23 cellular contexts compared by ENCODE assay signal in the genomic region with DNA sequence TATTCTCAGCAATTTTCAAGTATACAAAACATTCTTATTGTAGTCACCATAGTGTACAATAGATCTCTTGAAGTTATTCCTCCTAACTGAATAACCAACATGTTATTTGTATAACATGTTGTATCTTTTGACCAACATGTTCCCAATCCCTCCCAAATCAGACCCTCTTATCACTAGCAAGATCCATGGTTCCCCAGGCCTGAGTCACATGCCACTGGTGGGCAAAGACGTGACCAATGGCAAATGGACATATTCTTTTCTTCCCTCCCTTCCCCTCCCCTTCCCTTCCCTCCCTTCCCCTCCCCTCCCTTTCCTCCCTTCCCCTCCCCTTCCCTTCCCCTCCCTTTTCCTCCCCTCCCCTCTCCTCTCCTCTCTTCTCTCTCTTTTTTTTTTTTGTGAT. TPM values are rescaled to one million over a fixed set of nuclear protein-coding genes. Genes with fewer than 3 reads are reported as not detected.
DNase-seq lines count a peak whose midpoint lies in the region; ATAC-seq, FAIRE-seq and TF ChIP-seq lines count a peak whose summit lies in the region.
"Had no signal": no experiment of that assay in that cellular context is flagged by ENCODE, and none has a peak within 500 bp of the region (broad histone marks: within the 10 kb centered on the region; RNA-seq: fewer than 3 reads in every experiment).

No MANE protein-coding gene starts in this region.

- no peaks in the 10 kb centered on the region for H3K36me3 ChIP-seq in HepG2 (replicated peaks in 1 of 2; ENCODE audit: control insufficient read depth in 1 of 2, insufficient read depth in 2 of 2, low read length in 2 of 2)
- H3K36me3 ChIP-seq in right lobe of liver, result no peaks in the 10 kb centered on the region
- H3K36me3 ChIP-seq in breast epithelium, result no peaks in the 10 kb centered on the region
- no peaks in the 10 kb centered on the region for H3K36me3 ChIP-seq in vagina
- H3K36me3 ChIP-seq: left ventricle myocardium inferior, thyroid gland had no signal

- WGBS in HepG2 (ENCODE audit: low lambda C conversion rate), result 96% methylated on average over 1 of the region's 1 CpG
- 83% methylated on average over 1 of the region's 1 CpG for WGBS in right lobe of liver (ENCODE audit: insufficient coverage, low coverage, low lambda C conversion rate, missing lambda C conversion rate)

- CTCF ChIA-PET in HepG2 (lab: Yijun Ruan, JAX; ENCODE audit: low intra/inter-chr PET ratio, low total read pairs), result no interaction called here

- H4K20me1 ChIP-seq in HepG2 (ENCODE audit: insufficient read depth, low read length), result no peaks in the 10 kb centered on the region

- no peaks in the 10 kb centered on the region for H3K27me3 Mint-ChIP-seq in mesothelial cell of epicardium (ENCODE audit: low read depth)
- H3K27me3 Mint-ChIP-seq in immature natural killer cell (ENCODE audit: low read depth in 3 of 3), result peaks cover 8 to 11% (median 10%) of the 10 kb centered on the region in 3 donors
- H3K27me3 Mint-ChIP-seq in activated naive CD8-positive, alpha-beta T cell treated with anti-CD3 and anti-CD28 coated beads for 36 hours, result peaks cover 7% of the 10 kb centered on the region

- no peak overlapping the region for H3K4me3 ChIP-seq in HepG2 (replicated peaks in 1 of 3; ENCODE audit: insufficient read depth in 1 of 3, low read depth in 2 of 3, low read length in 3 of 3)
- H3K4me3 ChIP-seq in right lobe of liver, result no peak overlapping the region
- H3K4me3 ChIP-seq in breast epithelium, result no peak overlapping the region
- no peak overlapping the region for H3K4me3 ChIP-seq in vagina
- H3K4me3 ChIP-seq: left ventricle myocardium inferior, psoas muscle, thyroid gland had no signal

- H3K27ac Mint-ChIP-seq in mesothelial cell of epicardium (peak overlapping the region; percentile 52), immature natural killer cell (no peak overlapping the region)
- H3K27ac Mint-ChIP-seq in activated naive CD8-positive, alpha-beta T cell treated with anti-CD3 and anti-CD28 coated beads for 36 hours, result no peak overlapping the region
- H3K27ac Mint-ChIP-seq: activated CD8-positive, alpha-beta memory T cell treated with anti-CD3 and anti-CD28 coated beads, Interleukin-2, amount 10 ng/mL, durations not matched to agents 7 days and 5 days; stimulated activated effector memory CD8-positive, alpha-beta T cell treated with anti-CD3 and anti-CD28 coated beads, Interleukin-12 subunit alpha, Interleukin-12 subunit beta, amount 100 ng/mL, for 72 hours had no signal

- in situ Hi-C loops in HepG2 (cut with HindIII; ENCODE audit: extremely low pct_ligation_motif_present, low pct_unique_long_range_greater_than_20kb), result no loop called here

- ATAC-seq in HepG2 (no peak), right lobe of liver (no peak)
- ATAC-seq: activated CD8-positive, alpha-beta memory T cell treated with anti-CD3 and anti-CD28 coated beads, Interleukin-2, amount 10 ng/mL, durations not matched to agents 7 days and 5 days; psoas muscle; stimulated activated effector memory CD8-positive, alpha-beta T cell treated with anti-CD3 and anti-CD28 coated beads, Interleukin-12 subunit alpha, Interleukin-12 subunit beta, amount 100 ng/mL, for 72 hours had no signal

- no peak overlapping the region for H3K27ac ChIP-seq in HepG2 (ENCODE audit: extremely low read length, insufficient read depth, low read length)
- no peak overlapping the region for H3K27ac ChIP-seq in right lobe of liver
- peak overlapping the region; percentile 74 for H3K27ac ChIP-seq in breast epithelium
- H3K27ac ChIP-seq in vagina, result peak overlapping the region; percentile 80
- H3K27ac ChIP-seq: left ventricle myocardium inferior had no signal

- no peaks in the 10 kb centered on the region for H3K36me3 Mint-ChIP-seq in mesothelial cell of epicardium
- H3K36me3 Mint-ChIP-seq in immature natural killer cell, result no peaks in the 10 kb centered on the region
- H3K36me3 Mint-ChIP-seq in activated naive CD8-positive, alpha-beta T cell treated with anti-CD3 and anti-CD28 coated beads for 36 hours, result no peaks in the 10 kb centered on the region
- H3K36me3 Mint-ChIP-seq: activated CD8-positive, alpha-beta memory T cell treated with anti-CD3 and anti-CD28 coated beads, Interleukin-2, amount 10 ng/mL, durations not matched to agents 7 days and 5 days; naive B cell; stimulated activated effector memory CD8-positive, alpha-beta T cell treated with anti-CD3 and anti-CD28 coated beads, Interleukin-12 subunit alpha, Interleukin-12 subunit beta, amount 100 ng/mL, for 72 hours had no signal

- H3K4me1 Mint-ChIP-seq in mesothelial cell of epicardium, result peaks cover 68% of the 10 kb centered on the region
- no peaks in the 10 kb centered on the region for H3K4me1 Mint-ChIP-seq in immature natural killer cell
- no peaks in the 10 kb centered on the region for H3K4me1 Mint-ChIP-seq in activated naive CD8-positive, alpha-beta T cell treated with anti-CD3 and anti-CD28 coated beads for 36 hours
- H3K4me1 Mint-ChIP-seq: activated CD8-positive, alpha-beta memory T cell treated with anti-CD3 and anti-CD28 coated beads, Interleukin-2, amount 10 ng/mL, durations not matched to agents 7 days and 5 days; naive B cell; stimulated activated effector memory CD8-positive, alpha-beta T cell treated with anti-CD3 and anti-CD28 coated beads, Interleukin-12 subunit alpha, Interleukin-12 subunit beta, amount 100 ng/mL, for 72 hours had no signal

- no peaks in the 10 kb centered on the region for H3K79me2 ChIP-seq in HepG2 (ENCODE audit: insufficient read depth, low read length)

- H3K9me3 ChIP-seq in HepG2 (ENCODE audit: low read length) (no peaks in the 10 kb centered on the region), right lobe of liver (no peaks in the 10 kb centered on the region), breast epithelium (no peaks in the 10 kb centered on the region), vagina (no peaks in the 10 kb centered on the region)
- H3K9me3 ChIP-seq: left ventricle myocardium inferior, psoas muscle, thyroid gland had no signal

- H3K9me3 Mint-ChIP-seq in mesothelial cell of epicardium (no peaks in the 10 kb centered on the region), immature natural killer cell (no peaks in the 10 kb centered on the region)
- no peaks in the 10 kb centered on the region for H3K9me3 Mint-ChIP-seq in activated naive CD8-positive, alpha-beta T cell treated with anti-CD3 and anti-CD28 coated beads for 36 hours
- H3K9me3 Mint-ChIP-seq: naive B cell; stimulated activated effector memory CD8-positive, alpha-beta T cell treated with anti-CD3 and anti-CD28 coated beads, Interleukin-12 subunit alpha, Interleukin-12 subunit beta, amount 100 ng/mL, for 72 hours had no signal

- H3K4me1 ChIP-seq in HepG2 (ENCODE audit: insufficient read depth, low read length) (peaks cover 89% of the 10 kb centered on the region), right lobe of liver (peaks cover 0 to 12% (median 0%) of the 10 kb centered on the region in 4 donors), breast epithelium (peaks cover 5 to 31% of the 10 kb centered on the region in 2 donors), vagina (peaks cover 67% of the 10 kb centered on the region)

- H3K4me3 Mint-ChIP-seq in mesothelial cell of epicardium (no peak overlapping the region), immature natural killer cell (no peak overlapping the region)
- H3K4me3 Mint-ChIP-seq in activated naive CD8-positive, alpha-beta T cell treated with anti-CD3 and anti-CD28 coated beads for 36 hours, result no peak overlapping the region
- H3K4me3 Mint-ChIP-seq: activated CD8-positive, alpha-beta memory T cell treated with anti-CD3 and anti-CD28 coated beads, Interleukin-2, amount 10 ng/mL, durations not matched to agents 7 days and 5 days; naive B cell; stimulated activated effector memory CD8-positive, alpha-beta T cell treated with anti-CD3 and anti-CD28 coated beads, Interleukin-12 subunit alpha, Interleukin-12 subunit beta, amount 100 ng/mL, for 72 hours had no signal

- H2AFZ ChIP-seq in HepG2 (ENCODE audit: low read length), result no peak overlapping the region

- H3K27me3 ChIP-seq in HepG2 (ENCODE audit: control insufficient read depth in 1 of 2, insufficient read depth in 2 of 2, low read length in 2 of 2) (no peaks in the 10 kb centered on the region), right lobe of liver (no peaks in the 10 kb centered on the region), breast epithelium (no peaks in the 10 kb centered on the region), vagina (no peaks in the 10 kb centered on the region)
- H3K27me3 ChIP-seq: thyroid gland had no signal

- TF ChIP-seq RAD21 in HepG2 (CRISPR knock-in tag; IDR thresholded peaks at IDR 0.05), result no peak

- no TSS peak for BruUV-seq in HepG2 (replicated peaks; lab: Mats Ljungman, UMichigan)

- POLR2A ChIA-PET in HepG2 (lab: Yijun Ruan, JAX), result no interaction called here

- H3K9ac ChIP-seq in HepG2 (ENCODE audit: insufficient read depth, low read depth, low read length), result no peak overlapping the region

- TF ChIP-seq POLR2A in HepG2 (IDR thresholded peaks at IDR 0.05; ENCODE audit: insufficient read depth in 1 of 2, low read depth in 2 of 2, low read length in 2 of 2), result no peak
- no peak for TF ChIP-seq POLR2A in right lobe of liver (IDR thresholded peaks at IDR 0.05)
- no peak for TF ChIP-seq POLR2A in breast epithelium (IDR thresholded peaks at IDR 0.05)
- TF ChIP-seq POLR2A in vagina (IDR thresholded peaks at IDR 0.05), result no peak
- no peak for TF ChIP-seq POLR2A in GM12892 (IDR thresholded peaks at IDR 0.05; ENCODE audit: low read depth, low read length)

- FAIRE-seq in HepG2 (lab: Jason Lieb, UNC), result no peak
- no peak for FAIRE-seq in GM12892 (lab: Jason Lieb, UNC)

- no peak for DNase-seq in HepG2 (ENCODE audit: low spot score)
- DNase-seq in right lobe of liver, result no peak
- no peak for DNase-seq in breast epithelium (ENCODE audit: low spot score in 2 of 2)
- no peak for DNase-seq in mesothelial cell of epicardium (ENCODE audit: low spot score in 2 of 2, unreplicated experiment in 2 of 2)
- DNase-seq in vagina (ENCODE audit: extremely low spot score in 2 of 2), result no peak
- no peak for DNase-seq in immature natural killer cell
- no peak for DNase-seq in activated naive CD8-positive, alpha-beta T cell treated with anti-CD3 and anti-CD28 coated beads for 36 hours
- no peak for DNase-seq in GM12892 (ENCODE audit: insufficient read length)
- DNase-seq: 8988T; activated CD4-positive, alpha-beta T cell treated with anti-CD3 and anti-CD28 coated beads for 1 hour; activated CD8-positive, alpha-beta memory T cell treated with anti-CD3 and anti-CD28 coated beads, Interleukin-2, amount 10 ng/mL, durations not matched to agents 7 days and 5 days; activated effector memory CD4-positive, alpha-beta T cell treated with Interleukin-2 at 50 U/mL for 16 hours; DMS53; left ventricle myocardium inferior; naive B cell; NCI-H187 treated with DMSO at 0.1 percent for 48 hours; NCI-H446; NK-92 treated with Interleukin-12 subunit alpha and Interleukin-12 subunit beta, amount 100 ng/mL, for 24 hours; SHP77; thyroid gland had no signal

- TF ChIP-seq CTCF in HepG2 (CRISPR knock-in tag; IDR thresholded peaks at IDR 0.05), result no peak
- no peak for TF ChIP-seq CTCF in right lobe of liver (IDR thresholded peaks at IDR 0.05)
- no peak for TF ChIP-seq CTCF in breast epithelium (IDR thresholded peaks at IDR 0.05)
- TF ChIP-seq CTCF in mesothelial cell of epicardium (IDR thresholded peaks at IDR 0.05; ENCODE audit: unreplicated experiment), result no peak
- TF ChIP-seq CTCF in vagina (IDR thresholded peaks at IDR 0.05), result no peak

- H3K4me2 ChIP-seq in HepG2 (ENCODE audit: low read depth, low read length), result no peak overlapping the region

- intact Hi-C loops in HepG2 (cut with micrococcal nuclease; ENCODE audit: unreplicated experiment) (no loop called here), right lobe of liver (cut with DNase I) (no loop called here), breast epithelium (cut with DNase I; ENCODE audit: low total_unique reads) (loop anchor here (2.0 kb wide), 1 partner anchor 76 kb away; no protein-coding TSS in a partner anchor), vagina (cut with DNase I) (no loop called here)

- TF ChIP-seq EP300 in HepG2 (IDR thresholded peaks at IDR 0.05; ENCODE audit: low read depth in 2 of 2, low read length in 2 of 2), result no peak
- TF ChIP-seq EP300 in HepG2 (CRISPR knock-in tag; IDR thresholded peaks at IDR 0.05; ENCODE audit: borderline replicate concordance), result no peak

RNA-seq across cellular contexts. Expression of a gene that starts 45.4 kb away (rescaled TPM):
- total RNA-seq in HepG2 (2016; rRNA removed; fragmentation: Illumina TruSeq; extraction: Trizol) (11.5 and 17.3 TPM in 2 replicates), right lobe of liver (10 to 100 TPM; 18.0 to 33.3 (median 21.8) TPM), breast epithelium (100 to 1,000 TPM in 1 of 3 donors, 10 to 100 TPM in 2; 78.3 to 281 (median 83.2) TPM), mesothelial cell of epicardium (281 to 297 TPM (median 296 TPM) in 3 replicates), vagina (60.6 TPM)
- 1.3 and 1.8 TPM in 2 replicates for total RNA-seq in HepG2 (2016; cell fraction: cytosol; rRNA removed; fragmentation: Illumina TruSeq; extraction: Trizol; ENCODE audit: low read depth)
- 10.0 and 18.3 TPM in 2 replicates for total RNA-seq in HepG2 (2016; cell fraction: insoluble cytoplasmic fraction; rRNA removed; fragmentation: Illumina TruSeq; extraction: Trizol)
- total RNA-seq in HepG2 (2016; cell fraction: membrane; rRNA removed; fragmentation: Illumina TruSeq; extraction: Trizol), result 5.3 and 5.6 TPM in 2 replicates
- 25.6 and 30.4 TPM in 2 replicates for total RNA-seq in HepG2 (2016; cell fraction: nucleus; rRNA removed; fragmentation: Illumina TruSeq; extraction: Trizol)
- polyA plus RNA-seq in HepG2 (2011; rRNA removed) (14.0 and 18.5 TPM in 2 replicates), immature natural killer cell (not detected)
- polyA plus RNA-seq in HepG2 (2011; cell fraction: cytosol; rRNA removed), result 7.7 and 10.7 TPM in 2 replicates
- 39.3 and 76.1 TPM in 2 replicates for polyA plus RNA-seq in HepG2 (2011; cell fraction: nucleus; rRNA removed)
- 5.4 and 7.4 TPM in 2 replicates for polyA plus RNA-seq in HepG2 (2012)
- polyA plus RNA-seq in HepG2 (2016; cell fraction: cytosol; fragmentation: Illumina TruSeq; extraction: Trizol; ENCODE audit: low read depth), result 0.38 and 0.55 TPM in 2 replicates
- 8.6 and 12.7 TPM in 2 replicates for polyA plus RNA-seq in HepG2 (2016; cell fraction: insoluble cytoplasmic fraction; fragmentation: Illumina TruSeq; extraction: Trizol; ENCODE audit: low read depth)
- polyA plus RNA-seq in HepG2 (2016; cell fraction: membrane; fragmentation: Illumina TruSeq; extraction: Trizol; ENCODE audit: low read depth), result 1.5 and 1.7 TPM in 2 replicates
- polyA plus RNA-seq in HepG2 (2016; cell fraction: nucleus; fragmentation: Illumina TruSeq; extraction: Trizol; ENCODE audit: insufficient read depth, low read depth), result 19.3 and 21.2 TPM in 2 replicates
- polyA minus RNA-seq in HepG2 (2011; rRNA and poly(A)+ RNA removed; ENCODE audit: low replicate concordance), result 47.5 and 50.2 TPM in 2 replicates
- 12.3 and 13.8 TPM in 2 replicates for polyA minus RNA-seq in HepG2 (2011; cell fraction: cytosol; rRNA and poly(A)+ RNA removed)
- 44.1 and 53.9 TPM in 2 replicates for polyA minus RNA-seq in HepG2 (2011; cell fraction: nucleus; rRNA and poly(A)+ RNA removed)
- not detected for total RNA-seq in activated naive CD8-positive, alpha-beta T cell treated with anti-CD3 and anti-CD28 coated beads for 36 hours
- 0.15 TPM for polyA plus RNA-seq in GM12892 (2012; ENCODE audit: missing spikeins)
- total RNA-seq: activated CD8-positive, alpha-beta memory T cell treated with anti-CD3 and anti-CD28 coated beads, Interleukin-2, amount 10 ng/mL, durations not matched to agents 7 days and 5 days; T-helper 2 cell treated with Interferon-gamma antibody and Interleukin-4, amounts not matched to agents 100 ng/mL and 5 ng/mL, for 36 hours had no signal

Comparison
In these comparisons a context has a peak if more than half of its experiments do, and no peak if none do; other contexts are left out.
1. H3K27ac ChIP-seq: peak in breast epithelium (2 of 2) and vagina (single experiment); none in HepG2 (single experiment) and right lobe of liver (0 of 3).